Comparison of ENCODE assay signal across 8 cellular contexts in the genomic region with DNA sequence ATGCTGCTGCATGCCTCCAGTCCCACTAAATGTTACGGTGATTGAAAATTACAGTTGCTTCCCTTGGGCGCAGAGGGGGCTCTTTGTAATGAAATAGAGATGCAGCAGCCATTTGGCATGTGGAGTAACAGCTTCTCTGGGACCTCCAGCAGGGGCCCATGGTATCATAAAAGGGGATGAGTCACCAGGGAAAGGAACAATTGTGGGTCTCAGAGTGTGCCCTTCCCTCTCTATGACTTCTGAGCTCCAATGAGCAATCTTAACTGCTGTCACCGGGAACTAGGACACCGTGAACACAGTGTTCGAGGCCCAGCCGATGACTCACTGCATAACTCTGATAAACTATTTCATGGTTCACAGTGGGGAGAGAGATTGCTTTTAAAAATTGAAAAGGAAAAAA.
DNase-seq lines count a peak whose midpoint lies in the region; ATAC-seq and TF ChIP-seq lines count a peak whose summit lies in the region.
"Had no signal": no experiment of that assay in that cellular context is flagged by ENCODE, and none has a peak within 500 bp of the region (broad histone marks: within the 10 kb centered on the region; RNA-seq: fewer than 3 reads in every experiment).

No MANE protein-coding gene starts in this region.

- no peaks in the 10 kb centered on the region for H3K9me3 Mint-ChIP-seq in activated CD8-positive, alpha-beta memory T cell treated with anti-CD3 and anti-CD28 coated beads, Interleukin-2, amount 10 ng/mL, durations not matched to agents 7 days and 5 days (ENCODE audit: low read depth)

- POLR2A ChIA-PET in HEK293 (lab: Yijun Ruan, JAX): interaction anchor here (1.1 kb wide), 1 partner anchor 165 kb away, joined by 3 read pairs; a partner anchor contains a TSS
- POLR2A ChIA-PET in GM10248 (lab: Yijun Ruan, JAX): no interaction called here

- no peaks in the 10 kb centered on the region for H3K36me3 Mint-ChIP-seq in activated CD8-positive, alpha-beta memory T cell treated with anti-CD3 and anti-CD28 coated beads, Interleukin-2, amount 10 ng/mL, durations not matched to agents 7 days and 5 days

- no peaks in the 10 kb centered on the region for H3K27me3 Mint-ChIP-seq in activated CD8-positive, alpha-beta memory T cell treated with anti-CD3 and anti-CD28 coated beads, Interleukin-2, amount 10 ng/mL, durations not matched to agents 7 days and 5 days

- DNase-seq in RWPE2 (ENCODE audit: low spot score): no peak
- DNase-seq in fibroblast of villous mesenchyme (ENCODE audit: low read depth): peak; percentile 52
- DNase-seq in retina: peak; percentile 19
- DNase-seq in NOMO-1 (lab: John Stamatoyannopoulos, UW; ENCODE audit: unreplicated experiment in 2 of 2): no peak
- no peak for DNase-seq in GM10248 (ENCODE audit: extremely low spot score)
- DNase-seq in activated CD8-positive, alpha-beta memory T cell treated with anti-CD3 and anti-CD28 coated beads, Interleukin-2, amount 10 ng/mL, durations not matched to agents 7 days and 5 days: no peak
- DNase-seq: kidney had no signal

- H3K4me3 Mint-ChIP-seq in activated CD8-positive, alpha-beta memory T cell treated with anti-CD3 and anti-CD28 coated beads, Interleukin-2, amount 10 ng/mL, durations not matched to agents 7 days and 5 days: no peak overlapping the region

- H3K4me3 ChIP-seq in HEK293 (ENCODE audit: low read depth, low read length): no peak overlapping the region
- H3K4me3 ChIP-seq in RWPE2 (ENCODE audit: severe bottlenecking): no peak overlapping the region
- H3K4me3 ChIP-seq in fibroblast of villous mesenchyme (ENCODE audit: low read depth, low read length): no peak overlapping the region

- TF ChIP-seq CTCF in HEK293 (tag by site-specific recombination; IDR thresholded peaks at IDR 0.05) (no peak), RWPE2 (IDR thresholded peaks at IDR 0.05; ENCODE audit: poor library complexity, severe bottlenecking) (no peak), fibroblast of villous mesenchyme (IDR thresholded peaks at IDR 0.05; ENCODE audit: insufficient read depth, low read depth, low read length) (no peak), GM10248 (IDR thresholded peaks at IDR 0.05; ENCODE audit: control extremely low read depth, extremely low read depth, low read depth, missing control alignments) (no peak)

- peaks cover 10% of the 10 kb centered on the region for H3K4me1 ChIP-seq in HEK293 (ENCODE audit: control insufficient read depth, insufficient read depth, low read length)
- H3K4me1 ChIP-seq in RWPE2 (ENCODE audit: insufficient read depth, poor library complexity, severe bottlenecking): peaks cover 18% of the 10 kb centered on the region

- H3K36me3 ChIP-seq in HEK293 (ENCODE audit: control insufficient read depth in 2 of 2, insufficient read depth in 1 of 2, low read length in 2 of 2) (no peaks in the 10 kb centered on the region), RWPE2 (ENCODE audit: low read depth) (no peaks in the 10 kb centered on the region)

- peaks cover 5% of the 10 kb centered on the region for H3K4me1 Mint-ChIP-seq in activated CD8-positive, alpha-beta memory T cell treated with anti-CD3 and anti-CD28 coated beads, Interleukin-2, amount 10 ng/mL, durations not matched to agents 7 days and 5 days

- no peak overlapping the region for H3K27ac ChIP-seq in HEK293 (ENCODE audit: extremely low read depth, low read depth, low read length)
- H3K27ac ChIP-seq in RWPE2 (ENCODE audit: poor library complexity, severe bottlenecking): peak overlapping the region; percentile 47

- H3K9me3 ChIP-seq in HEK293 (ENCODE audit: control insufficient read depth, insufficient read depth, low read depth, low read length) (no peaks in the 10 kb centered on the region), RWPE2 (ENCODE audit: severe bottlenecking) (no peaks in the 10 kb centered on the region)

- CTCF ChIA-PET in HEK293 (lab: Yijun Ruan, JAX) (interaction anchor here (0.7 kb wide), 1 partner anchor 83 kb away, joined by 4 read pairs; no protein-coding TSS in a partner anchor), GM10248 (lab: Yijun Ruan, JAX) (no interaction called here)
- CTCF ChIA-PET in activated CD8-positive, alpha-beta memory T cell treated with anti-CD3 and anti-CD28 coated beads, Interleukin-2, amount 10 ng/mL, durations not matched to agents 7 days and 5 days (lab: Charles Lee): no interaction called here

- no peak overlapping the region for H3K27ac Mint-ChIP-seq in activated CD8-positive, alpha-beta memory T cell treated with anti-CD3 and anti-CD28 coated beads, Interleukin-2, amount 10 ng/mL, durations not matched to agents 7 days and 5 days

- no peaks in the 10 kb centered on the region for H3K27me3 ChIP-seq in RWPE2 (ENCODE audit: insufficient read depth, poor library complexity, severe bottlenecking)

- ATAC-seq in RWPE2 (ENCODE audit: low read depth): peak; percentile 83
- ATAC-seq in activated CD8-positive, alpha-beta memory T cell treated with anti-CD3 and anti-CD28 coated beads, Interleukin-2, amount 10 ng/mL, durations not matched to agents 7 days and 5 days: no peak

TF ChIP-seq in HEK293, 187 proteins besides CTCF, POLR2A, EP300 and RAD21 (continues in another document):
- TF ChIP-seq HOXD13 (CRISPR knock-in tag; IDR thresholded peaks at IDR 0.05; ENCODE audit: borderline replicate concordance) (no peak), KLF9 (tag by site-specific recombination; IDR thresholded peaks at IDR 0.05; ENCODE audit: low read depth) (no peak), ZNF621 (tag by site-specific recombination; IDR thresholded peaks at IDR 0.05) (no peak), KLF10 (tag by site-specific recombination; IDR thresholded peaks at IDR 0.05) (no peak), ZNF48 (tag by site-specific recombination; IDR thresholded peaks at IDR 0.05) (no peak), HOXC10 (CRISPR knock-in tag; IDR thresholded peaks at IDR 0.05) (no peak), ZNF404 (tag by site-specific recombination; IDR thresholded peaks at IDR 0.05) (no peak), ZFP41 (tag by site-specific recombination; IDR thresholded peaks at IDR 0.05; ENCODE audit: borderline replicate concordance) (no peak), ZNF830 (tag by site-specific recombination; IDR thresholded peaks at IDR 0.05; ENCODE audit: low read depth) (no peak)
- TF ChIP-seq, protein P1, sequence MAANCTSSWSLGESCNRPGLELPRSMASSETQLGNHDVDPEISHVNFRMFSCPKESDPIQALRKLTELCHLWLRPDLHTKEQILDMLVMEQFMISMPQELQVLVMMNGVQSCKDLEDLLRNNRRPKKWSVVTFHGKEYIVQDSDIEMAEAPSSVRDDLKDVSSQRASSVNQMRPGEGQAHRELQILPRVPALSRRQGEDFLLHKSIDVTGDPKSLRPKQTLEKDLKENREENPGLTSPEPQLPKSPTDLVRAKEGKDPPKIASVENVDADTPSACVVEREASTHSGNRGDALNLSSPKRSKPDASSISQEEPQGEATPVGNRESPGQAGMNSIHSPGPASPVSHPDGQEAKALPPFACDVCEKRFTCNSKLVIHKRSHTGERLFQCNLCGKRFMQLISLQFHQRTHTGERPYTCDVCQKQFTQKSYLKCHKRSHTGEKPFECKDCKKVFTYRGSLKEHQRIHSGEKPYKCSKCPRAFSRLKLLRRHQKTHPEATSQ (tag by site-specific recombination; IDR thresholded peaks at IDR 0.05): no peak
- TF ChIP-seq, protein P2, sequence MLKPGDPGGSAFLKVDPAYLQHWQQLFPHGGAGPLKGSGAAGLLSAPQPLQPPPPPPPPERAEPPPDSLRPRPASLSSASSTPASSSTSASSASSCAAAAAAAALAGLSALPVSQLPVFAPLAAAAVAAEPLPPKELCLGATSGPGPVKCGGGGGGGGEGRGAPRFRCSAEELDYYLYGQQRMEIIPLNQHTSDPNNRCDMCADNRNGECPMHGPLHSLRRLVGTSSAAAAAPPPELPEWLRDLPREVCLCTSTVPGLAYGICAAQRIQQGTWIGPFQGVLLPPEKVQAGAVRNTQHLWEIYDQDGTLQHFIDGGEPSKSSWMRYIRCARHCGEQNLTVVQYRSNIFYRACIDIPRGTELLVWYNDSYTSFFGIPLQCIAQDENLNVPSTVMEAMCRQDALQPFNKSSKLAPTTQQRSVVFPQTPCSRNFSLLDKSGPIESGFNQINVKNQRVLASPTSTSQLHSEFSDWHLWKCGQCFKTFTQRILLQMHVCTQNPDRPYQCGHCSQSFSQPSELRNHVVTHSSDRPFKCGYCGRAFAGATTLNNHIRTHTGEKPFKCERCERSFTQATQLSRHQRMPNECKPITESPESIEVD (tag by site-specific recombination; IDR thresholded peaks at IDR 0.05): no peak
- TF ChIP-seq, protein P3, sequence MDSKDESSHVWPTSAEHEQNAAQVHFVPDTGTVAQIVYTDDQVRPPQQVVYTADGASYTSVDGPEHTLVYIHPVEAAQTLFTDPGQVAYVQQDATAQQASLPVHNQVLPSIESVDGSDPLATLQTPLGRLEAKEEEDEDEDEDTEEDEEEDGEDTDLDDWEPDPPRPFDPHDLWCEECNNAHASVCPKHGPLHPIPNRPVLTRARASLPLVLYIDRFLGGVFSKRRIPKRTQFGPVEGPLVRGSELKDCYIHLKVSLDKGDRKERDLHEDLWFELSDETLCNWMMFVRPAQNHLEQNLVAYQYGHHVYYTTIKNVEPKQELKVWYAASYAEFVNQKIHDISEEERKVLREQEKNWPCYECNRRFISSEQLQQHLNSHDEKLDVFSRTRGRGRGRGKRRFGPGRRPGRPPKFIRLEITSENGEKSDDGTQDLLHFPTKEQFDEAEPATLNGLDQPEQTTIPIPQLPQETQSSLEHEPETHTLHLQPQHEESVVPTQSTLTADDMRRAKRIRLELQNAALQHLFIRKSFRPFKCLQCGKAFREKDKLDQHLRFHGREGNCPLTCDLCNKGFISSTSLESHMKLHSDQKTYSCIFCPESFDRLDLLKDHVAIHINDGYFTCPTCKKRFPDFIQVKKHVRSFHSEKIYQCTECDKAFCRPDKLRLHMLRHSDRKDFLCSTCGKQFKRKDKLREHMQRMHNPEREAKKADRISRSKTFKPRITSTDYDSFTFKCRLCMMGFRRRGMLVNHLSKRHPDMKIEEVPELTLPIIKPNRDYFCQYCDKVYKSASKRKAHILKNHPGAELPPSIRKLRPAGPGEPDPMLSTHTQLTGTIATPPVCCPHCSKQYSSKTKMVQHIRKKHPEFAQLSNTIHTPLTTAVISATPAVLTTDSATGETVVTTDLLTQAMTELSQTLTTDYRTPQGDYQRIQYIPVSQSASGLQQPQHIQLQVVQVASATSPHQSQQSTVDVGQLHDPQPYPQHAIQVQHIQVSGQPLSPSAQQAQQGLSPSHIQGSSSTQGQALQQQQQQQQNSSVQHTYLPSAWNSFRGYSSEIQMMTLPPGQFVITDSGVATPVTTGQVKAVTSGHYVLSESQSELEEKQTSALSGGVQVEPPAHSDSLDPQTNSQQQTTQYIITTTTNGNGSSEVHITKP (tag by site-specific recombination; IDR thresholded peaks at IDR 0.05): peak; percentile 69

Comparison
In these comparisons a context has a peak if more than half of its experiments do, and no peak if none do; other contexts are left out.
1. DNase-seq: peak in fibroblast of villous mesenchyme (single experiment) and retina (single experiment); none in RWPE2 (single experiment), NOMO-1 (0 of 2), GM10248 (single experiment) and activated CD8-positive, alpha-beta memory T cell treated with anti-CD3 and anti-CD28 coated beads, Interleukin-2, amount 10 ng/mL, durations not matched to agents 7 days and 5 days (single experiment).